In genomic region chr19:8214802-8215201, GRCh38 we compare ENCODE assay signal across 26 cellular contexts. TPM values are rescaled to one million over a fixed set of nuclear protein-coding genes. Genes with fewer than 3 reads are reported as not detected.
A peak's percentile ranks its signal among the peaks of the same experiment; 100 is the strongest.
DNase-seq lines count a peak whose midpoint lies in the region; ATAC-seq and TF ChIP-seq lines count a peak whose summit lies in the region.
"Had no signal": no experiment of that assay in that cellular context is flagged by ENCODE, and none has a peak within 500 bp of the region (broad histone marks: within the 10 kb centered on the region; RNA-seq: fewer than 3 reads in every experiment).

No MANE protein-coding gene starts in this region.

- H3K56ac ChIP-seq in H9 (ENCODE audit: insufficient read length, low read depth, low read length) = no peak overlapping the region

- no peak overlapping the region for H3T11ph ChIP-seq in H9 (ENCODE audit: low read length)

- peaks cover 27% of the 10 kb centered on the region; the same call in 1 of the 2 replicates for H3K79me2 ChIP-seq in H9 (ENCODE audit: insufficient read depth, low read length)

- H3K27ac ChIP-seq in BLaER1 treated with 17β-estradiol and CSF1 and Interleukin-3, amounts not matched to agents 10 nM and 100 nM = peak overlapping the region in 7 of 11 experiments; percentile 26 to 63 (median 47); a peak in 12 of 22 replicates
- H3K27ac ChIP-seq in H9 (ENCODE audit: insufficient read length, low read depth, low read length) (no peak overlapping the region), transverse colon (no peak overlapping the region)
- H3K27ac ChIP-seq: adrenal gland, tibial artery had no signal

- peaks cover 2% of the 10 kb centered on the region; the same call in 1 of the 2 replicates for H3K27me3 Mint-ChIP-seq in H9 (ENCODE audit: low read depth)
- no peaks in the 10 kb centered on the region for H3K27me3 Mint-ChIP-seq in activated B cell treated with CpG ODN at 0.5 μM for 24 hours
- H3K27me3 Mint-ChIP-seq in naive B cell = no peaks in the 10 kb centered on the region
- peaks cover 31 to 56% (median 42%) of the 10 kb centered on the region in 3 donors for H3K27me3 Mint-ChIP-seq in CD14-positive monocyte (ENCODE audit: low read depth in 3 of 3)
- H3K27me3 Mint-ChIP-seq: progenitor cell of endocrine pancreas had no signal

- H2BK15ac ChIP-seq in H9 (ENCODE audit: low read depth, low read length) = no peak overlapping the region

- peak overlapping the region in 3 of 11 experiments; percentile 28 to 43 (median 41); a peak in 4 of 22 replicates for H3K9ac ChIP-seq in BLaER1 treated with 17β-estradiol and CSF1 and Interleukin-3, amounts not matched to agents 10 nM and 100 nM
- no peak overlapping the region for H3K9ac ChIP-seq in H9 (ENCODE audit: extremely low read depth, insufficient read length, low read length)

- DNase-seq in H9 (no peak), activated B cell treated with CpG ODN at 0.5 μM for 24 hours (no peak), naive B cell (no peak), CD14-positive monocyte (ENCODE audit: low spot score) (no peak), KG1 (lab: John Stamatoyannopoulos, UW) (no peak), transverse colon (no peak)
- DNase-seq: activated CD4-positive, alpha-beta T cell treated with anti-CD3 and anti-CD28 coated beads, Interleukin-2, amount 50 U/mL, for 1 hour; activated CD8-positive, alpha-beta memory T cell treated with anti-CD3 and anti-CD28 coated beads, Interleukin-2, amount 50 U/mL, for 4 hours; activated effector memory CD4-positive, alpha-beta T cell treated with Interleukin-2 at 50 U/mL for 16 hours; adrenal gland; CD8-positive, alpha-beta memory T cell; cortex of kidney; head of caudate nucleus; HFFc6; NCI-H1092; NCI-H2081; NCI-H345; NCI-H82; stimulated activated CD4-positive, alpha-beta T cell treated with anti-CD3 and anti-CD28 coated beads, Interleukin-1b, Interleukin-23, amount 100 ng/mL, for 48 hours; stimulated activated naive CD4-positive, alpha-beta T cell treated with Interleukin-2 at 50 U/mL for 16 hours; T-helper 1 cell; tibial artery had no signal

- in situ Hi-C loops in transverse colon (cut with MboI; ENCODE audit: low pct_ligation_motif_present in 1 of 4, low pct_unique_long_range_greater_than_20kb in 1 of 4, low sequenced_read_pairs in 3 of 4) = no loop called here

- no peak overlapping the region for H4K91ac ChIP-seq in H9 (ENCODE audit: insufficient read length, low read depth, low read length)

- H2AK5ac ChIP-seq in H9 (ENCODE audit: insufficient read length, low read length) = no peak overlapping the region

- no peak for TF ChIP-seq EP300 in transverse colon (IDR thresholded peaks at IDR 0.05; ENCODE audit: low read depth)

- H3K4me3 Mint-ChIP-seq in H9 (no peak overlapping the region), activated B cell treated with CpG ODN at 0.5 μM for 24 hours (no peak overlapping the region), naive B cell (peak overlapping the region in 6 of 8 donors; percentile 5 to 78 (median 34)), CD14-positive monocyte (peak overlapping the region in 1 of 2 donors; percentile 43)
- H3K4me3 Mint-ChIP-seq: CD8-positive, alpha-beta memory T cell; HFFc6 had no signal

- H2BK20ac ChIP-seq in H9 (ENCODE audit: low read depth, low read length, poor library complexity, severe bottlenecking) = no peak overlapping the region

- peak overlapping the region in 2 of 3 experiments; percentile 53 to 82; a peak in 2 of 7 replicates for H3K27ac Mint-ChIP-seq in H9
- peak overlapping the region; percentile 64 for H3K27ac Mint-ChIP-seq in activated B cell treated with CpG ODN at 0.5 μM for 24 hours
- H3K27ac Mint-ChIP-seq in naive B cell = peak overlapping the region in 4 of 6 donors; percentile 76 to 94 (median 84)
- peak overlapping the region in 1 of 7 donors; percentile 71 for H3K27ac Mint-ChIP-seq in CD14-positive monocyte
- H3K27ac Mint-ChIP-seq: HFFc6, progenitor cell of endocrine pancreas had no signal

- H3K9me3 ChIP-seq in BLaER1 treated with 17β-estradiol and CSF1 and Interleukin-3, amounts not matched to agents 10 nM and 100 nM (replicated peaks in 1 of 11) = no peaks in the 10 kb centered on the region
- H3K9me3 ChIP-seq in H9 (ENCODE audit: control insufficient read depth, low read depth, low read length) (no peaks in the 10 kb centered on the region), transverse colon (no peaks in the 10 kb centered on the region)
- H3K9me3 ChIP-seq: adrenal gland, tibial artery had no signal

- H3K23me2 ChIP-seq in H9 (ENCODE audit: insufficient read length, low read depth, low read length, poor library complexity, severe bottlenecking) = peaks cover 4% of the 10 kb centered on the region

- H3K18ac ChIP-seq in H9 (ENCODE audit: insufficient read length, low read depth, low read length) = no peak overlapping the region

- CTCF ChIA-PET in activated B cell treated with CpG ODN at 0.5 μM for 24 hours (lab: Charles Lee) = no interaction called here

- H3K4ac ChIP-seq in H9 (ENCODE audit: low read depth, low read length) = no peak overlapping the region

- H3K14ac ChIP-seq in H9 (ENCODE audit: insufficient read depth, low read length) = no peak overlapping the region; the same call in 1 of the 2 replicates

- H4K8ac ChIP-seq in H9 (replicated peaks; ENCODE audit: insufficient read length, low read depth, low read length) = no peak overlapping the region

- H3K36me3 Mint-ChIP-seq in H9 (ENCODE audit: insufficient read depth in 1 of 3, low read depth in 3 of 3) (peaks cover 20 to 43% (median 27%) of the 10 kb centered on the region in 3 experiments), activated B cell treated with CpG ODN at 0.5 μM for 24 hours (ENCODE audit: low read depth) (peaks cover 63% of the 10 kb centered on the region), naive B cell (peaks cover 0 to 23% of the 10 kb centered on the region in 2 donors), CD14-positive monocyte (peaks cover 2 to 6% of the 10 kb centered on the region in 2 donors)

- no peaks in the 10 kb centered on the region for H3K27me3 ChIP-seq in BLaER1 treated with 17β-estradiol and CSF1 and Interleukin-3, amounts not matched to agents 10 nM and 100 nM
- H3K27me3 ChIP-seq in H9 (ENCODE audit: insufficient read depth, low read length) (no peaks in the 10 kb centered on the region), transverse colon (peaks cover 2% of the 10 kb centered on the region)
- H3K27me3 ChIP-seq: adrenal gland had no signal

- intact Hi-C loops in activated B cell treated with CpG ODN at 0.5 μM for 24 hours (cut with micrococcal nuclease) = no loop called here
- intact Hi-C loops in CD14-positive monocyte (cut with micrococcal nuclease) = loop anchor here in 1 of 2 donors (5.0 kb wide), 1 partner anchor 38 kb away; no protein-coding TSS in a partner anchor
- intact Hi-C loops in transverse colon (cut with DNase I; ENCODE audit: low total_unique reads) = no loop called here

- H4K5ac ChIP-seq in H9 (ENCODE audit: insufficient read length, low read depth, low read length) = no peak overlapping the region

- H3K23ac ChIP-seq in H9 (ENCODE audit: insufficient read length, low read depth, low read length) = no peak overlapping the region

- peak overlapping the region; percentile 26 to 97 (median 77) for H3K4me2 ChIP-seq in BLaER1 treated with 17β-estradiol and CSF1 and Interleukin-3, amounts not matched to agents 10 nM and 100 nM
- no peak overlapping the region for H3K4me2 ChIP-seq in H9 (ENCODE audit: insufficient read depth, insufficient read length, low read length)

- ATAC-seq in activated B cell treated with CpG ODN at 0.5 μM for 24 hours (ENCODE audit: low read depth) (no peak), naive B cell (ENCODE audit: low read depth in 2 of 2) (no peak), HG03520 (IDR thresholded peaks at IDR 0.05; ENCODE audit: unreplicated experiment) (no peak)
- ATAC-seq: Right ventricle myocardium inferior had no signal

- peaks cover 12% of the 10 kb centered on the region for H3K79me1 ChIP-seq in H9 (ENCODE audit: insufficient read depth, low read depth, low read length, poor library complexity, severe bottlenecking)

- H2BK12ac ChIP-seq in H9 (ENCODE audit: insufficient read length, low read depth, low read length) = no peak overlapping the region

- H4K20me1 ChIP-seq in BLaER1 treated with 17β-estradiol and CSF1 and Interleukin-3, amounts not matched to agents 10 nM and 100 nM = peaks cover 7 to 72% (median 43%) of the 10 kb centered on the region in 11 experiments; a peak in 13 of 22 replicates
- H4K20me1 ChIP-seq in H9 (ENCODE audit: control insufficient read depth, insufficient read depth, insufficient read length) = no peaks in the 10 kb centered on the region

- WGBS in H9 (ENCODE audit: extremely low coverage, insufficient read length, low lambda C conversion rate) = no CpG with 5 or more reads among the region's 6 CpGs
- WGBS in transverse colon (ENCODE audit: low coverage in 1 of 2), 2 donors = 49% methylated on average over 6 of the region's 6 CpGs; no CpG with 5 or more reads in 1 of the 2 donors

- no peak for TF ChIP-seq POLR2A in transverse colon (IDR thresholded peaks at IDR 0.05)

- TF ChIP-seq CTCF in H9 (conservative IDR thresholded peaks at IDR 0.05) (no peak), activated B cell treated with CpG ODN at 0.5 μM for 24 hours (IDR thresholded peaks at IDR 0.05) (no peak), CD14-positive monocyte (IDR thresholded peaks at IDR 0.05) (no peak), transverse colon (IDR thresholded peaks at IDR 0.05) (no peak)

- peak overlapping the region in 2 of 10 experiments; percentile 23 to 34; a peak in 2 of 20 replicates for H3K4me3 ChIP-seq in BLaER1 treated with 17β-estradiol and CSF1 and Interleukin-3, amounts not matched to agents 10 nM and 100 nM
- H3K4me3 ChIP-seq in transverse colon = no peak overlapping the region
- H3K4me3 ChIP-seq: adrenal gland, tibial artery had no signal

- H3K9me3 Mint-ChIP-seq in H9 (no peaks in the 10 kb centered on the region), activated B cell treated with CpG ODN at 0.5 μM for 24 hours (no peaks in the 10 kb centered on the region), naive B cell (no peaks in the 10 kb centered on the region), CD14-positive monocyte (peaks cover 0 to 6% (median 5%) of the 10 kb centered on the region in 7 donors)
- H3K9me3 Mint-ChIP-seq: CD8-positive, alpha-beta memory T cell; HFFc6 had no signal

- H3K4me1 ChIP-seq in BLaER1 treated with 17β-estradiol and CSF1 and Interleukin-3, amounts not matched to agents 10 nM and 100 nM = peaks cover 41 to 78% (median 70%) of the 10 kb centered on the region in 10 experiments
- H3K4me1 ChIP-seq in H9 (ENCODE audit: insufficient read depth, low read length) (no peaks in the 10 kb centered on the region), transverse colon (peaks cover 0 to 11% (median 5%) of the 10 kb centered on the region in 4 donors)
- H3K4me1 ChIP-seq: adrenal gland had no signal

- POLR2A ChIA-PET in activated B cell treated with CpG ODN at 0.5 μM for 24 hours (lab: Charles Lee) = interaction anchor here (0.7 kb wide), 1 partner anchor 18 kb away, joined by 9 read pairs; no protein-coding TSS in a partner anchor

- H3K4me1 Mint-ChIP-seq in H9 = peaks cover 17 to 23% of the 10 kb centered on the region in 2 experiments
- H3K4me1 Mint-ChIP-seq in activated B cell treated with CpG ODN at 0.5 μM for 24 hours = peaks cover 61% of the 10 kb centered on the region
- peaks cover 41 to 82% (median 68%) of the 10 kb centered on the region in 3 donors for H3K4me1 Mint-ChIP-seq in naive B cell
- peaks cover 23% of the 10 kb centered on the region for H3K4me1 Mint-ChIP-seq in CD14-positive monocyte

- H2BK5ac ChIP-seq in H9 (ENCODE audit: insufficient read length, low read length) = no peak overlapping the region

- H3K36me3 ChIP-seq in BLaER1 treated with 17β-estradiol and CSF1 and Interleukin-3, amounts not matched to agents 10 nM and 100 nM = peaks cover 0 to 17% (median 3%) of the 10 kb centered on the region in 11 experiments; a peak in 9 of 22 replicates
- no peaks in the 10 kb centered on the region for H3K36me3 ChIP-seq in transverse colon
- H3K36me3 ChIP-seq: adrenal gland, tibial artery had no signal

- H2AFZ ChIP-seq in H9 (ENCODE audit: low read length) = no peak overlapping the region

- H2BK120ac ChIP-seq in H9 (ENCODE audit: low read depth, low read length, poor library complexity, severe bottlenecking) = no peak overlapping the region

RNA-seq across cellular contexts. Expression of gene CERS4, which starts 5.6 kb away (rescaled TPM):
- 62.6 and 66.5 TPM in 2 replicates for total RNA-seq in H9 (2021)
- 112 and 114 TPM in 2 replicates for total RNA-seq in activated B cell treated with CpG ODN at 0.5 μM for 24 hours
- polyA plus RNA-seq in naive B cell (ENCODE audit: low read depth in 6 of 6) = 10 to 100 TPM; 36.3 to 53.3 (median 43.7) TPM
- 10 to 100 TPM; 12.0 to 12.1 TPM for polyA plus RNA-seq in CD14-positive monocyte
- total RNA-seq in transverse colon = 10 to 100 TPM in 3 of 4 donors, 1 to 10 TPM in 1; 3.4 to 58.0 (median 19.7) TPM
- total RNA-seq: HFFc6 had no signal

Comparison
In these comparisons a context has a peak if more than half of its experiments do, and no peak if none do; other contexts are left out.
1. H3K27ac ChIP-seq: peak in BLaER1 treated with 17β-estradiol and CSF1 and Interleukin-3, amounts not matched to agents 10 nM and 100 nM (7 of 11); none in H9 (single experiment) and transverse colon (0 of 4).
2. H3K4me3 Mint-ChIP-seq: peak in naive B cell (6 of 8); none in H9 (0 of 2) and activated B cell treated with CpG ODN at 0.5 μM for 24 hours (single experiment).